In the genomic region with DNA sequence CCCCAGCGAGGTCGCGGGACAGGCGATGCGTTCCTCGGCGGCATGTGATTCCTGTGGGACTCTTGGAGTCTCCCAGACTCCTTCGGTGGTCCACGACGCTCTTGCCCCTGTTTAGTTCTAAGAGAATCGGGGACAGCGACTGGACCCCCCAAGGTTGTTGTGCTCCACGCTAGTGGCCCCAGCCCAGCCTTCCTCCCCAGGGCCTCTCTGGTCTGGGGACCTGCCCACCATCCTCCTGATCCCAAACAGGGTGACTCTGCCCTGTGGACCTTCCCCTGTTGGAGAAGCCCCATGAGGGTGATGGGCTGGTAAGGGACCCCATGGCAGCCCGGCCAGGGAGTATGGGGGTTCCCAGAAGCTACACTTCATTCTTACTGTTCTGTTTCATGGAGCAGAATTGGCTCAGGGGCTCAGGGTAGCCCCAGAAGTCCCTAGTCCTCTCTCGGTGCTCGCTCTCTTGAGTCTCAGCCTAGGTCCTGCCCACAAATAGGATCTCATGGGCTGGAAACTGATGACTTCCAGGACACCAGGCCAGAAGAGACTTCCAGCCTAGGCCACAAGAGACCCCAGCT, we compare ENCODE assay signal across 8 cellular contexts. TPM values are rescaled to one million over a fixed set of nuclear protein-coding genes. Genes with fewer than 3 reads are reported as not detected.
DNase-seq lines count a peak whose midpoint lies in the region; ATAC-seq, FAIRE-seq and TF ChIP-seq lines count a peak whose summit lies in the region.

No MANE protein-coding gene starts in this region.

- H3K36me3 Mint-ChIP-seq in CD14-positive monocyte (peaks cover 17 to 25% of the 10 kb centered on the region in 2 donors), endothelial cell (ENCODE audit: low read depth, unreplicated experiment) (peaks cover 4% of the 10 kb centered on the region)

- H3K36me3 ChIP-seq in PC-9 (ENCODE audit: low read depth) (peaks cover 9% of the 10 kb centered on the region), neuron (ENCODE audit: insufficient read depth, low read length) (no peaks in the 10 kb centered on the region)

- CTCF ChIA-PET in PC-9 (lab: Charles Lee) = interaction anchor here (1.0 kb wide), 1 partner anchor 12 kb away, joined by 4 read pairs; no protein-coding TSS in a partner anchor

- TF ChIP-seq POLR2A in H54 (IDR thresholded peaks at IDR 0.05; ENCODE audit: low read depth, low read length) = no peak

- H2AFZ ChIP-seq in PC-9 = peak overlapping the region; percentile 86; the same call in 1 of the 2 replicates
- H2AFZ ChIP-seq in neuron (ENCODE audit: low read depth, low read length) = peak overlapping the region; percentile 94

- H3K27ac Mint-ChIP-seq in CD14-positive monocyte = peak overlapping the region; percentile 95 to 99 (median 98)
- no peak overlapping the region for H3K27ac Mint-ChIP-seq in endothelial cell (ENCODE audit: unreplicated experiment)

- peaks cover 76% of the 10 kb centered on the region for H3K4me1 Mint-ChIP-seq in CD14-positive monocyte
- peaks cover 16% of the 10 kb centered on the region for H3K4me1 Mint-ChIP-seq in endothelial cell (ENCODE audit: unreplicated experiment)

- TF ChIP-seq CTCF in CD14-positive monocyte (IDR thresholded peaks at IDR 0.05) = no peak
- TF ChIP-seq CTCF in PC-9 (conservative IDR thresholded peaks at IDR 0.05) = no peak
- TF ChIP-seq CTCF in endothelial cell (IDR thresholded peaks at IDR 0.05; ENCODE audit: unreplicated experiment) = no peak

- peak overlapping the region; percentile 90 for H3K4me3 ChIP-seq in PC-9
- peak overlapping the region; percentile 89 for H3K4me3 ChIP-seq in neuron (ENCODE audit: low read length)

- H3K9me3 ChIP-seq in PC-9 (ENCODE audit: insufficient read depth, low read depth) (no peaks in the 10 kb centered on the region), neuron (ENCODE audit: low read length) (peaks cover 2% of the 10 kb centered on the region)

- H3K27ac ChIP-seq in PC-9 = peak overlapping the region; percentile 67

- ATAC-seq in GM19035 (IDR thresholded peaks at IDR 0.05; ENCODE audit: unreplicated experiment) = no peak

- peaks cover 53% of the 10 kb centered on the region for H3K4me1 ChIP-seq in PC-9 (replicated peaks; ENCODE audit: insufficient read depth)
- H3K4me1 ChIP-seq in neuron (ENCODE audit: insufficient read depth, low read length) = peaks cover 20% of the 10 kb centered on the region

- no peak for FAIRE-seq in H54 (lab: Jason Lieb, UNC)

- POLR2A ChIA-PET in PC-9 (lab: Charles Lee; ENCODE audit: unreplicated experiment) = interaction anchor here (0.6 kb wide), 1 partner anchor 19 kb away, joined by 5 read pairs; no protein-coding TSS in a partner anchor

- H3K9me3 Mint-ChIP-seq in CD14-positive monocyte (peaks cover 0 to 3% (median 1%) of the 10 kb centered on the region in 7 donors), endothelial cell (ENCODE audit: unreplicated experiment) (no peaks in the 10 kb centered on the region)

- no peaks in the 10 kb centered on the region for H3K27me3 ChIP-seq in PC-9 (ENCODE audit: insufficient read depth, low read depth)
- no peaks in the 10 kb centered on the region for H3K27me3 ChIP-seq in neuron (ENCODE audit: insufficient read depth, low read length)

- H3K4me3 Mint-ChIP-seq in CD14-positive monocyte (peak overlapping the region; percentile 93 to 97), endothelial cell (ENCODE audit: unreplicated experiment) (peak overlapping the region; percentile 56)

- H3F3A ChIP-seq in PC-9 (ENCODE audit: insufficient read depth, low read depth) = peaks cover 32% of the 10 kb centered on the region

- peak overlapping the region; percentile 99 for H3K4me2 ChIP-seq in PC-9

- TSS peak; percentile 35 for BruUV-seq in PC-9 (replicated peaks; lab: Mats Ljungman, UMichigan)

- H3K27me3 Mint-ChIP-seq in CD14-positive monocyte (ENCODE audit: low read depth in 3 of 3) (no peaks in the 10 kb centered on the region), endothelial cell (ENCODE audit: unreplicated experiment) (peaks cover 16% of the 10 kb centered on the region)

- H4K20me1 ChIP-seq in PC-9 (ENCODE audit: insufficient read depth) = peaks cover 18% of the 10 kb centered on the region; the same call in 1 of the 2 replicates

- H3K79me2 ChIP-seq in PC-9 (ENCODE audit: low read depth) = peaks cover 55% of the 10 kb centered on the region

- H3K9me2 ChIP-seq in PC-9 (ENCODE audit: insufficient read depth) = no peaks in the 10 kb centered on the region

- intact Hi-C loops in CD14-positive monocyte (cut with micrococcal nuclease) (loop anchor here (2.0 to 10.0 kb wide), 8 partner anchors 20 to 468 kb away; a partner anchor contains a TSS), PC-9 (cut with micrococcal nuclease; ENCODE audit: unreplicated experiment) (loop anchor here (5.0 to 10.0 kb wide), 5 partner anchors 35 to 1070 kb away; a partner anchor contains a TSS)

- DNase-seq in CD14-positive monocyte (ENCODE audit: low spot score) = peak; percentile 45
- no peak for DNase-seq in PC-9
- no peak for DNase-seq in endothelial cell (ENCODE audit: low spot score)
- DNase-seq in superior temporal gyrus (ENCODE audit: extremely low spot score) = no peak
- no peak for DNase-seq in NCI-H345 treated with DMSO at 0.1 percent for 48 hours (lab: John Stamatoyannopoulos, UW; ENCODE audit: unreplicated experiment)
- no peak for DNase-seq in H54 (ENCODE audit: insufficient read length, low spot score)

RNA-seq across cellular contexts. Expression of a gene that starts 0.9 kb away (rescaled TPM):
- 100 to 1,000 TPM; 130 to 137 TPM for polyA plus RNA-seq in CD14-positive monocyte
- total RNA-seq in PC-9 (2021) = 97.5 and 122 TPM in 2 replicates
- 13.2 TPM for total RNA-seq in endothelial cell (ENCODE audit: unreplicated experiment)

RNA-seq across cellular contexts. Expression of a gene that starts 37.2 kb away (rescaled TPM):
- 100 to 1,000 TPM; 290 to 469 TPM for polyA plus RNA-seq in CD14-positive monocyte
- total RNA-seq in PC-9 (2021) (115 TPM in 2 replicates), endothelial cell (ENCODE audit: unreplicated experiment) (34.2 TPM)

RNA-seq across cellular contexts. Expression of a gene that starts 38.4 kb away (rescaled TPM):
- polyA plus RNA-seq in CD14-positive monocyte = 10 to 100 TPM; 10.5 to 15.7 TPM
- 8.4 and 8.7 TPM in 2 replicates for total RNA-seq in PC-9 (2021)
- 1.2 TPM for total RNA-seq in endothelial cell (ENCODE audit: unreplicated experiment)
